In the genomic region with DNA sequence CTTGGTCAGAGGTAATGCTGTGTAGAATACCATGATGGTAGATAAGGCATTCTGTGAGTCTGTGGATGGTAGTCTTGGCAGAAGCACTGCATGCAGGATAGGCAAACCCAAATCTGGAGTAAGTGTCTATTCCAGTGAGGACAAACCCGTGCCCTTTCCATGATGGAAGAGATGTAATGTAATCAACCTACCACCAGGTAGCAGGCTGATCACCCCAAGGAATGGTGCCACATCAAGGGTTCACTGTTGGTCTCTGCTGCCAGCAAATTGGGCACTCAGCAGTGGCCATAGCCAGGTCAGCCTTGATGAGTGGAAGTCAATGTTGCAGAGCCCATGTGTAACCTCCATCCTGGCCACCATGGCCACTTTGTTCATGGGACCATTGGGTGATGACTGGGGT, we compare ENCODE assay signal across 16 cellular contexts.
A peak's percentile ranks its signal among the peaks of the same experiment; 100 is the strongest.
DNase-seq lines count a peak whose midpoint lies in the region; ATAC-seq and TF ChIP-seq lines count a peak whose summit lies in the region.
"Had no signal": no experiment of that assay in that cellular context is flagged by ENCODE, and none has a peak within 500 bp of the region (broad histone marks: within the 10 kb centered on the region; RNA-seq: fewer than 3 reads in every experiment).

No MANE protein-coding gene starts in this region.

- H3K4me3 Mint-ChIP-seq in HFFc6 (no peak overlapping the region), chondrocyte (ENCODE audit: unreplicated experiment) (no peak overlapping the region)
- H3K4me3 Mint-ChIP-seq in stimulated activated naive CD8-positive, alpha-beta T cell treated with anti-CD3 and anti-CD28 coated beads, Interleukin-15, amount 100 ng/mL, for 72 hours = no peak overlapping the region
- H3K4me3 Mint-ChIP-seq: CD4-positive, CD25-positive, alpha-beta regulatory T cell had no signal

- H3K9me3 Mint-ChIP-seq in HFFc6 (no peaks in the 10 kb centered on the region), chondrocyte (ENCODE audit: low read depth) (peaks cover 3% of the 10 kb centered on the region)
- peaks cover 0 to 8% of the 10 kb centered on the region in 2 donors for H3K9me3 Mint-ChIP-seq in stimulated activated naive CD8-positive, alpha-beta T cell treated with anti-CD3 and anti-CD28 coated beads, Interleukin-15, amount 100 ng/mL, for 72 hours

- no peaks in the 10 kb centered on the region for H3K27me3 ChIP-seq in tibial nerve

- H3K27ac Mint-ChIP-seq in HFFc6 (no peak overlapping the region), chondrocyte (ENCODE audit: unreplicated experiment) (no peak overlapping the region)
- H3K27ac Mint-ChIP-seq in stimulated activated naive CD8-positive, alpha-beta T cell treated with anti-CD3 and anti-CD28 coated beads, Interleukin-15, amount 100 ng/mL, for 72 hours = no peak overlapping the region
- H3K27ac Mint-ChIP-seq: CD4-positive, CD25-positive, alpha-beta regulatory T cell had no signal

- TF ChIP-seq CTCF in HFFc6 (IDR thresholded peaks at IDR 0.05) (0 out of 2 replicates have a peak, but pooled peaks have one; percentile 7), chondrocyte (IDR thresholded peaks at IDR 0.05) (peak; percentile 19), tibial nerve (IDR thresholded peaks at IDR 0.05) (no peak)

- no peaks in the 10 kb centered on the region for H3K9me3 ChIP-seq in tibial nerve
- H3K9me3 ChIP-seq: SK-N-SH had no signal

- no peak for TF ChIP-seq EP300 in tibial nerve (IDR thresholded peaks at IDR 0.05)

- peaks cover 0 to 5% (median 0%) of the 10 kb centered on the region in 4 donors for H3K4me1 ChIP-seq in tibial nerve

- WGBS in tibial nerve, 2 donors = 87 to 90% methylated on average over 1 of the region's 1 CpG

- peaks cover 3% of the 10 kb centered on the region; the same call in 1 of the 2 replicates for H3K27me3 Mint-ChIP-seq in HFFc6 (ENCODE audit: insufficient read depth)
- H3K27me3 Mint-ChIP-seq in chondrocyte (ENCODE audit: low read depth) = peaks cover 8% of the 10 kb centered on the region
- peaks cover 42% of the 10 kb centered on the region for H3K27me3 Mint-ChIP-seq in stimulated activated naive CD8-positive, alpha-beta T cell treated with anti-CD3 and anti-CD28 coated beads, Interleukin-15, amount 100 ng/mL, for 72 hours
- H3K27me3 Mint-ChIP-seq: CD4-positive, CD25-positive, alpha-beta regulatory T cell had no signal

- peak; percentile 14 for DNase-seq in DMS53 (lab: John Stamatoyannopoulos, UW)
- DNase-seq in DMS53 treated with DMSO at 0.1 percent for 48 hours (lab: John Stamatoyannopoulos, UW; ENCODE audit: unreplicated experiment) = no peak
- no peak for DNase-seq in HFFc6
- no peak for DNase-seq in chondrocyte (ENCODE audit: low spot score)
- DNase-seq in iPS-NIHi7 (ENCODE audit: extremely low spot score) = peak; percentile 12
- no peak for DNase-seq in stimulated activated naive CD8-positive, alpha-beta T cell treated with anti-CD3 and anti-CD28 coated beads, Interleukin-15, amount 100 ng/mL, for 72 hours
- DNase-seq in tibial nerve (ENCODE audit: low spot score in 2 of 2) = no peak
- DNase-seq in dedifferentiated amniotic fluid mesenchymal stem cell (ENCODE audit: extremely low spot score) = no peak
- DNase-seq: 8988T; CD4-positive, CD25-positive, alpha-beta regulatory T cell; GF-D8; NCI-H1417; NCI-H2029 treated with DMSO at 0.1 percent for 48 hours; NCI-H524 treated with DMSO at 0.1 percent for 48 hours; PC-3; SK-N-SH had no signal

- no peak for ATAC-seq in stimulated activated naive CD8-positive, alpha-beta T cell treated with anti-CD3 and anti-CD28 coated beads, Interleukin-15, amount 100 ng/mL, for 72 hours
- ATAC-seq: PC-3 had no signal

- H3K4me1 Mint-ChIP-seq in HFFc6 (ENCODE audit: low read depth) (no peaks in the 10 kb centered on the region), chondrocyte (ENCODE audit: low read depth) (no peaks in the 10 kb centered on the region)
- no peaks in the 10 kb centered on the region for H3K4me1 Mint-ChIP-seq in stimulated activated naive CD8-positive, alpha-beta T cell treated with anti-CD3 and anti-CD28 coated beads, Interleukin-15, amount 100 ng/mL, for 72 hours
- H3K4me1 Mint-ChIP-seq: CD4-positive, CD25-positive, alpha-beta regulatory T cell had no signal

- no peak overlapping the region for H3K27ac ChIP-seq in tibial nerve

- TF ChIP-seq POLR2A in tibial nerve (IDR thresholded peaks at IDR 0.05) = no peak

- H3K36me3 Mint-ChIP-seq in HFFc6 (ENCODE audit: low read depth) (no peaks in the 10 kb centered on the region), chondrocyte (ENCODE audit: low read depth) (peaks cover 1% of the 10 kb centered on the region)
- H3K36me3 Mint-ChIP-seq: CD4-positive, CD25-positive, alpha-beta regulatory T cell had no signal

- H3K36me3 ChIP-seq in tibial nerve = no peaks in the 10 kb centered on the region

- H3K4me3 ChIP-seq in tibial nerve = no peak overlapping the region

Comparison
In these comparisons a context has a peak if more than half of its experiments do, and no peak if none do; other contexts are left out.
1. DNase-seq: peak in DMS53 (single experiment) and iPS-NIHi7 (single experiment); none in DMS53 treated with DMSO at 0.1 percent for 48 hours (single experiment), HFFc6 (single experiment), chondrocyte (single experiment), stimulated activated naive CD8-positive, alpha-beta T cell treated with anti-CD3 and anti-CD28 coated beads, Interleukin-15, amount 100 ng/mL, for 72 hours (0 of 2), tibial nerve (0 of 2) and dedifferentiated amniotic fluid mesenchymal stem cell (single experiment).
2. CTCF ChIP-seq: peak in HFFc6 (single experiment) and chondrocyte (single experiment); none in tibial nerve (0 of 5).